Comparison of ENCODE assay signal across 8 cellular contexts in the genomic region with DNA sequence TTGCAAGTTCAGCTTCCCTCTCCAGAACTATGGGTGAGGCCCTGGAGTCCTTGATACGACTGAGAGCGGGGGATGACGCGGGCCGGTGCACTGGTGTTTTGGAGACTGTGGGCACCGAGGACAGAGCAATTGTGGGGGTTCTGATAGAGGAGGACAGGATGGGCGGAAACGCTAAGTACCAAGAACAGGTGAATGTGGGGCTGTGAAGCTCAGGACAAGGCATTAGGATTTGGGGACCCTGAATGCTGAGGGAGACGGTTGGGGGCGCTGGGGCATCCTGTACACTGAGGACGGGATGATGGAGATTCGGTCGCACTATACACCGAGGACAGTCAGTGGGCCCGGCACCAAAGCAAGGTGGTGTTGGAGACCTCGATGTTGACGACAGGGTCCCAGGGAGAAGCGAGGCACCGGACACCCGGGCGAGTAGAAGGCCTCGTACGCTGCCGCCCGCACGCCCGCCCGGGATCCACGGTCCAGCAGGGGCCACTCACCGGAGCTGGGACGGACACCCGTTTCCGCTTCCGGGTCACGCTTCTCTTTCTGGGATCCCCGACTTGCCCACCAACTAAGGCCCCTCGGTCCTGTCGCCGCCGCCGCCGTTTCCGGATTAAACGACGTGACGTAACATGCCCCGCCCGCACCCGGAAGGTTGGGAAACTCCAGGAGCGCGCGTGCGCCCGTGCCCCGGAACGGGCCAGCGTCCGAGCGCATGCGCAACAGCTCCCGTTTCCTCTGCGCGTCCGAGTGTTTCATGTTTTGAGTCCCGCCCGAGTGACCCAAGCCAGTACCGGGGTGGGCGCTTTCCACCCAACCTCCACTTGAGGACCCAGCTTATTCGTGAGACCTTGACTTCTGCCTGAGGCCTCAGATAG. TPM values are rescaled to one million over a fixed set of nuclear protein-coding genes. Genes with fewer than 3 reads are reported as not detected.
DNase-seq lines count a peak whose midpoint lies in the region; ATAC-seq lines count a peak whose summit lies in the region.

A gene (minus strand): TSS at position 612 of the 875 bp plus-strand sequence. CDS start 893 bp downstream, outside the sequence.

- no peaks in the 10 kb centered on the region for H3K9me3 Mint-ChIP-seq in effector memory CD8-positive, alpha-beta T cell

- H3K23ac ChIP-seq in mesendoderm (ENCODE audit: low read length) = peak within 1 kb of the TSS; percentile 57

- peak within 1 kb of the TSS; percentile 98 to 99 for H3K27ac Mint-ChIP-seq in effector memory CD8-positive, alpha-beta T cell

- H3K36me3 Mint-ChIP-seq in effector memory CD8-positive, alpha-beta T cell (ENCODE audit: insufficient read depth) = peaks cover 94% of the 10 kb centered on the region

- no peaks in the 10 kb centered on the region for H3K27me3 ChIP-seq in mesendoderm (ENCODE audit: insufficient read depth, low read length, poor library complexity)

- H2BK15ac ChIP-seq in mesendoderm (replicated peaks; ENCODE audit: low read depth) = no peak within 1 kb of the TSS

- no peak within 1 kb of the TSS for H2BK120ac ChIP-seq in mesendoderm (ENCODE audit: low read depth, low read length)

- ATAC-seq in GM18870 (IDR thresholded peaks at IDR 0.05; ENCODE audit: unreplicated experiment) = peak; percentile 23
- peak; percentile 28 for ATAC-seq in HG03521 (IDR thresholded peaks at IDR 0.05; ENCODE audit: unreplicated experiment)
- ATAC-seq in effector memory CD8-positive, alpha-beta T cell (replicated peaks) = peak; percentile 45
- ATAC-seq in GM21528 (IDR thresholded peaks at IDR 0.05; ENCODE audit: low FRiP score, unreplicated experiment) = no peak

- H3K36me3 ChIP-seq in mesendoderm (ENCODE audit: control insufficient read depth, insufficient read depth, low read length) = peaks cover 18% of the 10 kb centered on the region

- H3K4me1 ChIP-seq in mesendoderm (ENCODE audit: control insufficient read depth, low read depth, low read length) = peaks cover 6% of the 10 kb centered on the region

- H3K79me1 ChIP-seq in mesendoderm (ENCODE audit: low read length) = peaks cover 14% of the 10 kb centered on the region

- H3K56ac ChIP-seq in mesendoderm (ENCODE audit: low read length) = peak within 1 kb of the TSS; percentile 98

- WGBS in mesendoderm (ENCODE audit: extremely low coverage, insufficient coverage, low lambda C conversion rate) = no CpG with 5 or more reads among the region's 69 CpGs

- peak within 1 kb of the TSS; percentile 99 for H2AK5ac ChIP-seq in mesendoderm (ENCODE audit: low read length)

- H4K5ac ChIP-seq in mesendoderm (ENCODE audit: low read length) = peak within 1 kb of the TSS; percentile 72

- no peaks in the 10 kb centered on the region for H3K27me3 Mint-ChIP-seq in effector memory CD8-positive, alpha-beta T cell

- H3K4me3 ChIP-seq in mesendoderm (ENCODE audit: low read length) = peak within 1 kb of the TSS; percentile 81

- peak within 1 kb of the TSS; percentile 99 for H3K4me2 ChIP-seq in mesendoderm (ENCODE audit: low read length)

- H4K8ac ChIP-seq in mesendoderm (ENCODE audit: low read depth, low read length) = peak within 1 kb of the TSS; percentile 70

- H3K4me3 Mint-ChIP-seq in effector memory CD8-positive, alpha-beta T cell = peak within 1 kb of the TSS; percentile 96 to 99

- peaks cover 26% of the 10 kb centered on the region for H3K79me2 ChIP-seq in mesendoderm (ENCODE audit: control insufficient read depth, insufficient read depth, low read length)

- H3K18ac ChIP-seq in mesendoderm (ENCODE audit: low read length) = no peak within 1 kb of the TSS

- peaks cover 51 to 54% of the 10 kb centered on the region in 2 donors for H3K4me1 Mint-ChIP-seq in effector memory CD8-positive, alpha-beta T cell (ENCODE audit: low read depth in 2 of 2)

- peak within 1 kb of the TSS; percentile 8 for H3K4ac ChIP-seq in mesendoderm (ENCODE audit: low read depth, low read length)

- DNase-seq in activated CD4-positive, alpha-beta T cell treated with anti-CD3 and anti-CD28 coated beads, Interleukin-2, amount 50 U/mL, for 4 hours = peak; percentile 96
- DNase-seq in effector memory CD8-positive, alpha-beta T cell = peak; percentile 97 to 98 (median 98)
- DNase-seq in mesendoderm = peak; percentile 98
- peak; percentile 98 for DNase-seq in stimulated activated CD8-positive, alpha-beta memory T cell treated with anti-CD3 and anti-CD28 coated beads, Interleukin-15, amount 100 ng/mL, for 24 hours (ENCODE audit: low read depth)
- DNase-seq in NCI-H2081 treated with DMSO at 0.1 percent for 48 hours (lab: John Stamatoyannopoulos, UW) = no peak

- H2BK5ac ChIP-seq in mesendoderm (ENCODE audit: low read length) = peak within 1 kb of the TSS; percentile 81

- peak within 1 kb of the TSS; percentile 98 for H3K9ac ChIP-seq in mesendoderm (ENCODE audit: low read length)

- peak within 1 kb of the TSS; percentile 84 for H3K27ac ChIP-seq in mesendoderm (ENCODE audit: low read depth, low read length)

RNA-seq across cellular contexts. Expression of the gene that starts here (rescaled TPM):
- 60.0 TPM for polyA plus RNA-seq in mesendoderm (2013, experiment 1 of 2)
- 58.5 TPM for polyA plus RNA-seq in mesendoderm (2013, experiment 2 of 2)
